29 cellular contexts compared by ENCODE assay signal in genomic region chr4:143386812-143387211, GRCh38. TPM values are rescaled to one million over a fixed set of nuclear protein-coding genes. Genes with fewer than 3 reads are reported as not detected.
DNase-seq lines count a peak whose midpoint lies in the region; ATAC-seq, FAIRE-seq and TF ChIP-seq lines count a peak whose summit lies in the region.
"Had no signal": no experiment of that assay in that cellular context is flagged by ENCODE, and none has a peak within 500 bp of the region (broad histone marks: within the 10 kb centered on the region; RNA-seq: fewer than 3 reads in every experiment).

No MANE protein-coding gene starts in this region.

- TF ChIP-seq CTCF in HFFc6 (IDR thresholded peaks at IDR 0.05) (no peak), gastroesophageal sphincter (IDR thresholded peaks at IDR 0.05) (no peak), gastrocnemius medialis (IDR thresholded peaks at IDR 0.05 in 4 of 5, conservative IDR thresholded peaks at IDR 0.05 in 1 of 5) (no peak)

- ATAC-seq in gastroesophageal sphincter (no peak), gastrocnemius medialis (no peak), HG02885 (IDR thresholded peaks at IDR 0.05; ENCODE audit: poor library complexity, unreplicated experiment) (no peak)
- ATAC-seq: activated naive CD8-positive, alpha-beta T cell treated with anti-CD3 and anti-CD28 coated beads, Interleukin-2, amount 50 U/mL, for 24 hours; activated T-cell treated with anti-CD3 and anti-CD28 coated beads, Interleukin-2, amount 50 U/mL, for 4 hours; CD8-positive, alpha-beta T cell; right cardiac atrium; stimulated activated naive CD8-positive, alpha-beta T cell treated with anti-CD3 and anti-CD28 coated beads, Interleukin-15, amount 100 ng/mL, for 72 hours had no signal

- peaks cover 80% of the 10 kb centered on the region for H3K4me1 Mint-ChIP-seq in HFFc6 (ENCODE audit: low read depth)
- H3K4me1 Mint-ChIP-seq: central memory CD8-positive, alpha-beta T cell; stimulated activated naive CD8-positive, alpha-beta T cell treated with anti-CD3 and anti-CD28 coated beads, Interleukin-15, amount 100 ng/mL, for 72 hours had no signal

- no peak for FAIRE-seq in H54 (lab: Jason Lieb, UNC)
- FAIRE-seq: GM12891, islet of Langerhans had no signal

- H3K36me3 ChIP-seq in gastroesophageal sphincter = no peaks in the 10 kb centered on the region
- no peaks in the 10 kb centered on the region for H3K36me3 ChIP-seq in gastrocnemius medialis
- H3K36me3 ChIP-seq: BE2C, left ventricle myocardium inferior, uterus had no signal

- no peak overlapping the region for H3K4me3 ChIP-seq in gastroesophageal sphincter
- H3K4me3 ChIP-seq in gastrocnemius medialis = no peak overlapping the region
- H3K4me3 ChIP-seq: left ventricle myocardium inferior, uterus had no signal

- TF ChIP-seq POLR2A in gastroesophageal sphincter (IDR thresholded peaks at IDR 0.05) (no peak), gastrocnemius medialis (IDR thresholded peaks at IDR 0.05) (no peak), H54 (IDR thresholded peaks at IDR 0.05; ENCODE audit: low read depth, low read length) (no peak)

- no peaks in the 10 kb centered on the region for H3K9me3 Mint-ChIP-seq in HFFc6
- H3K9me3 Mint-ChIP-seq: activated B cell treated with CpG ODN at 0.5 μM for 24 hours; activated naive CD8-positive, alpha-beta T cell treated with anti-CD3 and anti-CD28 coated beads, Interleukin-2, amount 50 U/mL, for 24 hours; activated T-cell treated with anti-CD3 and anti-CD28 coated beads, Interleukin-2, amount 50 U/mL, for 4 hours; CD8-positive, alpha-beta T cell; central memory CD8-positive, alpha-beta T cell; dendritic cell treated with granulocyte-macrophage colony-stimulating factor and Interleukin-4, amounts not matched to agents 40 ng/mL and 50 ng/mL, for 4 days; endodermal cell; stimulated activated naive CD8-positive, alpha-beta T cell treated with anti-CD3 and anti-CD28 coated beads, Interleukin-15, amount 100 ng/mL, for 72 hours had no signal

- H3K27me3 ChIP-seq in gastroesophageal sphincter (no peaks in the 10 kb centered on the region), gastrocnemius medialis (no peaks in the 10 kb centered on the region)
- H3K27me3 ChIP-seq: BE2C, uterus had no signal

- H3K36me3 Mint-ChIP-seq in HFFc6 (ENCODE audit: low read depth) = no peaks in the 10 kb centered on the region
- H3K36me3 Mint-ChIP-seq: CD8-positive, alpha-beta T cell had no signal

- DNase-seq in HFFc6 (peak; percentile 18), amniotic epithelial cell (ENCODE audit: low read depth) (peak; percentile 69), gastrocnemius medialis (no peak), H54 (ENCODE audit: insufficient read length, low spot score) (no peak), NCI-H748 treated with DMSO at 0.1 percent for 48 hours (lab: John Stamatoyannopoulos, UW) (no peak)
- DNase-seq: activated B cell treated with CpG ODN at 0.5 μM for 24 hours; activated naive CD8-positive, alpha-beta T cell treated with anti-CD3 and anti-CD28 coated beads, Interleukin-2, amount 50 U/mL, for 24 hours; activated T-cell treated with anti-CD3 and anti-CD28 coated beads, Interleukin-2, amount 50 U/mL, for 4 hours; BE2C; CD8-positive, alpha-beta T cell; endodermal cell; HCEC 1CT; left ventricle myocardium inferior; MV-4-11; NCI-H146; NCI-H2107; NCI-H446; NCI-H774; right cardiac atrium; stimulated activated naive CD8-positive, alpha-beta T cell treated with anti-CD3 and anti-CD28 coated beads, Interleukin-15, amount 100 ng/mL, for 72 hours; T1000; uterus had no signal

- no peak for TF ChIP-seq EP300 in gastroesophageal sphincter (IDR thresholded peaks at IDR 0.05)

- in situ Hi-C loops in gastrocnemius medialis (cut with MboI; ENCODE audit: low sequenced_read_pairs in 4 of 4) = no loop called here

- 78% methylated on average over 1 of the region's 1 CpG for WGBS in gastroesophageal sphincter (ENCODE audit: low coverage in 1 of 2), 2 donors

- no peak overlapping the region for H3K4me3 Mint-ChIP-seq in HFFc6
- H3K4me3 Mint-ChIP-seq: activated B cell treated with CpG ODN at 0.5 μM for 24 hours; activated naive CD8-positive, alpha-beta T cell treated with anti-CD3 and anti-CD28 coated beads, Interleukin-2, amount 50 U/mL, for 24 hours; activated T-cell treated with anti-CD3 and anti-CD28 coated beads, Interleukin-2, amount 50 U/mL, for 4 hours; CD8-positive, alpha-beta T cell; central memory CD8-positive, alpha-beta T cell; dendritic cell treated with granulocyte-macrophage colony-stimulating factor and Interleukin-4, amounts not matched to agents 40 ng/mL and 50 ng/mL, for 4 days; endodermal cell; stimulated activated naive CD8-positive, alpha-beta T cell treated with anti-CD3 and anti-CD28 coated beads, Interleukin-15, amount 100 ng/mL, for 72 hours had no signal

- peaks cover 40 to 99% (median 53%) of the 10 kb centered on the region in 3 donors for H3K4me1 ChIP-seq in gastroesophageal sphincter
- H3K4me1 ChIP-seq in gastrocnemius medialis = peaks cover 80 to 89% of the 10 kb centered on the region in 2 donors
- H3K4me1 ChIP-seq: BE2C had no signal

- no peaks in the 10 kb centered on the region for H3K27me3 Mint-ChIP-seq in HFFc6 (ENCODE audit: insufficient read depth)
- H3K27me3 Mint-ChIP-seq: activated B cell treated with CpG ODN at 0.5 μM for 24 hours; activated naive CD8-positive, alpha-beta T cell treated with anti-CD3 and anti-CD28 coated beads, Interleukin-2, amount 50 U/mL, for 24 hours; dendritic cell treated with granulocyte-macrophage colony-stimulating factor and Interleukin-4, amounts not matched to agents 40 ng/mL and 50 ng/mL, for 4 days had no signal

- intact Hi-C loops in gastrocnemius medialis (cut with DNase I; ENCODE audit: low total_unique reads) = no loop called here

- H3K27ac Mint-ChIP-seq in HFFc6 = no peak overlapping the region
- H3K27ac Mint-ChIP-seq: activated B cell treated with CpG ODN at 0.5 μM for 24 hours; activated naive CD8-positive, alpha-beta T cell treated with anti-CD3 and anti-CD28 coated beads, Interleukin-2, amount 50 U/mL, for 24 hours; CD8-positive, alpha-beta T cell; dendritic cell treated with granulocyte-macrophage colony-stimulating factor and Interleukin-4, amounts not matched to agents 40 ng/mL and 50 ng/mL, for 4 days; stimulated activated naive CD8-positive, alpha-beta T cell treated with anti-CD3 and anti-CD28 coated beads, Interleukin-15, amount 100 ng/mL, for 72 hours had no signal

- H3K27ac ChIP-seq in gastroesophageal sphincter (peak overlapping the region in 3 of 4 donors; percentile 45 to 81 (median 71)), gastrocnemius medialis (peak overlapping the region; percentile 0 to 87 (median 84))
- H3K27ac ChIP-seq: RWPE1 had no signal

- H3K9me3 ChIP-seq in gastroesophageal sphincter = no peaks in the 10 kb centered on the region
- no peaks in the 10 kb centered on the region for H3K9me3 ChIP-seq in gastrocnemius medialis
- H3K9me3 ChIP-seq: BE2C, left ventricle myocardium inferior, uterus had no signal

RNA-seq across cellular contexts. Expression of gene GAB1, which starts 50.1 kb away (rescaled TPM):
- total RNA-seq in HFFc6 (2021; fragmentation: NEBNext Ultra II Directional; extraction: Animal tissue kit (Norgen Biotek cat#: 25700)) = 1 to 10 TPM; 6.6 to 8.9 (median 6.9) TPM
- 100 to 1,000 TPM; 102 to 129 (median 118) TPM for total RNA-seq in gastroesophageal sphincter
- 10 to 100 TPM; 11.4 to 27.9 (median 26.6) TPM for total RNA-seq in gastrocnemius medialis

Comparison
In these comparisons a context has a peak if more than half of its experiments do, and no peak if none do; other contexts are left out.
1. DNase-seq: peak in HFFc6 (single experiment) and amniotic epithelial cell (single experiment); none in gastrocnemius medialis (0 of 2), H54 (single experiment) and NCI-H748 treated with DMSO at 0.1 percent for 48 hours (single experiment).